ENCODE assay signal across 1 cellular context in genomic region chr4:41448935-41449334, GRCh38.
TF ChIP-seq lines count a peak whose summit lies in the region.

No MANE protein-coding gene starts in this region.

TF ChIP-seq in SK-N-SH, 30 proteins besides CTCF, POLR2A, EP300 and RAD21:
- TF ChIP-seq REST (IDR thresholded peaks at IDR 0.05; ENCODE audit: low read depth, low read length) (no peak), YY1 (IDR thresholded peaks at IDR 0.05; ENCODE audit: low read depth) (no peak), POLR2AphosphoS5 (IDR thresholded peaks at IDR 0.05; ENCODE audit: low read depth, low read length) (no peak), FOXM1 (IDR thresholded peaks at IDR 0.05; ENCODE audit: low read depth) (no peak), RXRA (IDR thresholded peaks at IDR 0.05; ENCODE audit: borderline replicate concordance, low read depth) (no peak), USF1 (IDR thresholded peaks at IDR 0.05; ENCODE audit: borderline replicate concordance, low read depth) (no peak), EZH2phosphoT487 (IDR thresholded peaks at IDR 0.05; ENCODE audit: borderline replicate concordance, low read depth) (no peak), RCOR1 (IDR thresholded peaks at IDR 0.05; ENCODE audit: low read length) (no peak), GABPA (IDR thresholded peaks at IDR 0.05; ENCODE audit: low read depth) (no peak), TCF12 (IDR thresholded peaks at IDR 0.05) (no peak), TEAD4 (IDR thresholded peaks at IDR 0.05; ENCODE audit: borderline replicate concordance, insufficient read depth) (no peak), NFIC (IDR thresholded peaks at IDR 0.05; ENCODE audit: borderline replicate concordance) (no peak), SIN3A (IDR thresholded peaks at IDR 0.05; ENCODE audit: borderline replicate concordance, low read depth, low read length) (no peak)
- TF ChIP-seq, protein P1, sequence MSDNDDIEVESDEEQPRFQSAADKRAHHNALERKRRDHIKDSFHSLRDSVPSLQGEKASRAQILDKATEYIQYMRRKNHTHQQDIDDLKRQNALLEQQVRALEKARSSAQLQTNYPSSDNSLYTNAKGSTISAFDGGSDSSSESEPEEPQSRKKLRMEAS (IDR thresholded peaks at IDR 0.05; ENCODE audit: low read depth) = no peak
- TF ChIP-seq, protein P2, sequence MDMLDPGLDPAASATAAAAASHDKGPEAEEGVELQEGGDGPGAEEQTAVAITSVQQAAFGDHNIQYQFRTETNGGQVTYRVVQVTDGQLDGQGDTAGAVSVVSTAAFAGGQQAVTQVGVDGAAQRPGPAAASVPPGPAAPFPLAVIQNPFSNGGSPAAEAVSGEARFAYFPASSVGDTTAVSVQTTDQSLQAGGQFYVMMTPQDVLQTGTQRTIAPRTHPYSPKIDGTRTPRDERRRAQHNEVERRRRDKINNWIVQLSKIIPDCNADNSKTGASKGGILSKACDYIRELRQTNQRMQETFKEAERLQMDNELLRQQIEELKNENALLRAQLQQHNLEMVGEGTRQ (IDR thresholded peaks at IDR 0.05; ENCODE audit: borderline replicate concordance, low read depth, low read length) = no peak
- TF ChIP-seq, protein P3, sequence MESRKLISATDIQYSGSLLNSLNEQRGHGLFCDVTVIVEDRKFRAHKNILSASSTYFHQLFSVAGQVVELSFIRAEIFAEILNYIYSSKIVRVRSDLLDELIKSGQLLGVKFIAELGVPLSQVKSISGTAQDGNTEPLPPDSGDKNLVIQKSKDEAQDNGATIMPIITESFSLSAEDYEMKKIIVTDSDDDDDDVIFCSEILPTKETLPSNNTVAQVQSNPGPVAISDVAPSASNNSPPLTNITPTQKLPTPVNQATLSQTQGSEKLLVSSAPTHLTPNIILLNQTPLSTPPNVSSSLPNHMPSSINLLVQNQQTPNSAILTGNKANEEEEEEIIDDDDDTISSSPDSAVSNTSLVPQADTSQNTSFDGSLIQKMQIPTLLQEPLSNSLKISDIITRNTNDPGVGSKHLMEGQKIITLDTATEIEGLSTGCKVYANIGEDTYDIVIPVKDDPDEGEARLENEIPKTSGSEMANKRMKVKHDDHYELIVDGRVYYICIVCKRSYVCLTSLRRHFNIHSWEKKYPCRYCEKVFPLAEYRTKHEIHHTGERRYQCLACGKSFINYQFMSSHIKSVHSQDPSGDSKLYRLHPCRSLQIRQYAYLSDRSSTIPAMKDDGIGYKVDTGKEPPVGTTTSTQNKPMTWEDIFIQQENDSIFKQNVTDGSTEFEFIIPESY (IDR thresholded peaks at IDR 0.05; ENCODE audit: borderline replicate concordance, low read depth) = no peak
